In the genomic region with DNA sequence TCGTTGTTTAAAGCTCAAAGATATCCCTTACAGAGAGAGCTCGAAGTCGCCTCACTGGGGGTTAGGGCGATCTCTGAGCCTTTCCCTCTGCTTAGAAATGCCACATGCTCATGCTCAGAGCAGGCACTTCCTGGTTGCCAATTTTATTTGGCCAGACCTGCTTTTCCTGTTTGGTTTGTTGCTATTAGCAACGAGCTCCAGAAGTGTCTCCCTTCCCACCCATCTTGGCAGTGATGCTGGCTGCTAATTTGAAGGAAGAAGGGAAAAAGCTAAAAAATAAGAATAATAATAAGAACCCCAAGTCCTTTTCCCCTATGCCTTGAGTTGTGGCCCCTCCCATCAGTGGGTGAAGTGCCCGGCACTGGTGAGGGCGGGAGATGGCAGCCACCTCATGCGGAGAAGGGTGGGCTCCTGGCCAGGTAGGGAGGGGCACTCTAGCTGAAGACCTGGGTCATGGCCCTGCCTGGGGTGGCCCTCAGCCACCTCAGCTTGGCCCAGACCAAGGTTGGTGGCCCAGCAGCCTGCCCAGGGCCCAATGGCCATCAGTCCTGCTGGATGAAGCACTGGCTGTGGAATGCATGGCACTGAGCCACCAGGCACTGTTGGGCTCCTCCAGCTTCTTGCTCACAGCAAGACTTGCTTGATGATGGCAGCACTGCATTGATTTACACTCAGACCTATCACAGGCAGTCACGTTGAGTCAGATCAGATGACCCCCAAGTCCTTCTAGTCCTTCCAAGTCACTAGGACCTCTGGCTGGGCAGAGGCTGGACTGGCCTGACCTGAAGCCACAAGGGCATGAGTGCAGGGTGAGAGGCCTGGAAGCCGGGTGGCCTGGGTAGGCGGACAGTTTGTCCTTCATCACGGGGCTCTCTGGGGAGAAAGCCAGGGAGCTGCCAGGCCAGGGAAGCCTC, we compare ENCODE assay signal across 8 cellular contexts.
DNase-seq lines count a peak whose midpoint lies in the region; ATAC-seq and TF ChIP-seq lines count a peak whose summit lies in the region.

No MANE protein-coding gene starts in this region.

- H3K27me3 Mint-ChIP-seq in activated T-helper 2 cell treated with anti-CD3 and anti-CD28 coated beads, Interferon-gamma antibody, Interleukin-2, Interleukin-4, amounts not matched to agents 10 μg/mL and 5 μg/mL and 100 μg/mL, durations not matched to agents 14 hours and 24 hours and 36 hours (ENCODE audit: low read depth) = no peaks in the 10 kb centered on the region

- H3K9me3 Mint-ChIP-seq in activated T-helper 2 cell treated with anti-CD3 and anti-CD28 coated beads, Interferon-gamma antibody, Interleukin-2, Interleukin-4, amounts not matched to agents 10 μg/mL and 5 μg/mL and 100 μg/mL, durations not matched to agents 14 hours and 24 hours and 36 hours = no peaks in the 10 kb centered on the region

- H3K27ac Mint-ChIP-seq in activated T-helper 2 cell treated with anti-CD3 and anti-CD28 coated beads, Interferon-gamma antibody, Interleukin-2, Interleukin-4, amounts not matched to agents 10 μg/mL and 5 μg/mL and 100 μg/mL, durations not matched to agents 14 hours and 24 hours and 36 hours = peak overlapping the region; percentile 73

- H3K27ac ChIP-seq in HUES64 (ENCODE audit: low read depth, low read length) (no peak overlapping the region), heart right ventricle (peak overlapping the region; percentile 38 to 93 (median 85))

- peak; percentile 81 for DNase-seq in AG09319 (ENCODE audit: extremely low read depth, low read depth)
- no peak for DNase-seq in activated T-helper 2 cell treated with anti-CD3 and anti-CD28 coated beads, Interferon-gamma antibody, Interleukin-2, Interleukin-4, amounts not matched to agents 10 μg/mL and 5 μg/mL and 100 μg/mL, durations not matched to agents 14 hours and 24 hours and 36 hours (ENCODE audit: low spot score)
- DNase-seq in heart right ventricle = peak; percentile 82
- DNase-seq in renal cortical epithelial cell (ENCODE audit: low read depth) = peak; percentile 84
- no peak for DNase-seq in stimulated activated CD4-positive, alpha-beta T cell treated with anti-CD3 and anti-CD28 coated beads, Interleukin-4, amount 100 ng/mL, for 4 hours
- no peak for DNase-seq in activated naive CD4-positive, alpha-beta T cell treated with Interleukin-2 at 50 U/mL for 16 hours

- 95% methylated on average over 12 of the region's 12 CpGs for WGBS in HUES64
- WGBS in heart right ventricle, 2 donors = 36 to 37% methylated on average over 12 of the region's 12 CpGs

- H3K36me3 ChIP-seq in HUES64 (ENCODE audit: insufficient read depth, low read length) (peaks cover 11% of the 10 kb centered on the region), heart right ventricle (peaks cover 0 to 70% (median 26%) of the 10 kb centered on the region in 9 donors)

- ATAC-seq in heart right ventricle (peak; percentile 76 to 91 (median 86)), HG03469 (IDR thresholded peaks at IDR 0.05; ENCODE audit: unreplicated experiment) (no peak)

- H3K4me3 Mint-ChIP-seq in activated T-helper 2 cell treated with anti-CD3 and anti-CD28 coated beads, Interferon-gamma antibody, Interleukin-2, Interleukin-4, amounts not matched to agents 10 μg/mL and 5 μg/mL and 100 μg/mL, durations not matched to agents 14 hours and 24 hours and 36 hours (ENCODE audit: low read depth) = no peak overlapping the region

- no peaks in the 10 kb centered on the region for H3K27me3 ChIP-seq in HUES64 (ENCODE audit: insufficient read depth, low read length)
- H3K27me3 ChIP-seq in heart right ventricle = no peaks in the 10 kb centered on the region

- H3K4me1 ChIP-seq in HUES64 (ENCODE audit: insufficient read depth, low read length) = no peaks in the 10 kb centered on the region
- H3K4me1 ChIP-seq in heart right ventricle = peaks cover 14 to 52% (median 29%) of the 10 kb centered on the region in 9 donors

- intact Hi-C loops in activated T-helper 2 cell treated with anti-CD3 and anti-CD28 coated beads, Interferon-gamma antibody, Interleukin-2, Interleukin-4, amounts not matched to agents 10 μg/mL and 5 μg/mL and 100 μg/mL, durations not matched to agents 14 hours and 24 hours and 36 hours (cut with micrococcal nuclease) = no loop called here
- intact Hi-C loops in heart right ventricle (cut with DNase I) = loop anchor here in 1 of 10 donors (10.0 kb wide), 1 partner anchor 746 kb away; no protein-coding TSS in a partner anchor

- peaks cover 17% of the 10 kb centered on the region for H3K4me1 Mint-ChIP-seq in activated T-helper 2 cell treated with anti-CD3 and anti-CD28 coated beads, Interferon-gamma antibody, Interleukin-2, Interleukin-4, amounts not matched to agents 10 μg/mL and 5 μg/mL and 100 μg/mL, durations not matched to agents 14 hours and 24 hours and 36 hours (ENCODE audit: low read depth)

- no peak overlapping the region for H3K4me3 ChIP-seq in HUES64 (ENCODE audit: low read length)
- peak overlapping the region in 2 of 10 donors; percentile 13 to 23 for H3K4me3 ChIP-seq in heart right ventricle

- H3K9ac ChIP-seq in HUES64 (ENCODE audit: low read depth, low read length) = 0 out of 2 replicates have a peak overlapping the region, but pooled peaks have one; percentile 15

- no peak for TF ChIP-seq CTCF in AG09319 (IDR thresholded peaks at IDR 0.05; ENCODE audit: low read depth, low read length)
- no peak for TF ChIP-seq CTCF in heart right ventricle (IDR thresholded peaks at IDR 0.05)

- peaks cover 4% of the 10 kb centered on the region for H3K36me3 Mint-ChIP-seq in activated T-helper 2 cell treated with anti-CD3 and anti-CD28 coated beads, Interferon-gamma antibody, Interleukin-2, Interleukin-4, amounts not matched to agents 10 μg/mL and 5 μg/mL and 100 μg/mL, durations not matched to agents 14 hours and 24 hours and 36 hours (ENCODE audit: low read depth)

- no peaks in the 10 kb centered on the region for H3K9me3 ChIP-seq in HUES64 (ENCODE audit: insufficient read depth, low read depth, low read length)
- peaks cover 0 to 8% (median 0%) of the 10 kb centered on the region in 11 donors for H3K9me3 ChIP-seq in heart right ventricle

Comparison
In these comparisons a context has a peak if more than half of its experiments do, and no peak if none do; other contexts are left out.
1. DNase-seq: peak in AG09319 (single experiment), heart right ventricle (2 of 2) and renal cortical epithelial cell (single experiment); none in activated T-helper 2 cell treated with anti-CD3 and anti-CD28 coated beads, Interferon-gamma antibody, Interleukin-2, Interleukin-4, amounts not matched to agents 10 μg/mL and 5 μg/mL and 100 μg/mL, durations not matched to agents 14 hours and 24 hours and 36 hours (single experiment), stimulated activated CD4-positive, alpha-beta T cell treated with anti-CD3 and anti-CD28 coated beads, Interleukin-4, amount 100 ng/mL, for 4 hours (0 of 2) and activated naive CD4-positive, alpha-beta T cell treated with Interleukin-2 at 50 U/mL for 16 hours (single experiment).